ENCODE assay signal across 12 cellular contexts in genomic region chr4:108049406-108049805, GRCh38. TPM values are rescaled to one million over a fixed set of nuclear protein-coding genes. Genes with fewer than 3 reads are reported as not detected.
A peak's percentile ranks its signal among the peaks of the same experiment; 100 is the strongest.
DNase-seq lines count a peak whose midpoint lies in the region; ATAC-seq and TF ChIP-seq lines count a peak whose summit lies in the region.
"Had no signal": no experiment of that assay in that cellular context is flagged by ENCODE, and none has a peak within 500 bp of the region (broad histone marks: within the 10 kb centered on the region; RNA-seq: fewer than 3 reads in every experiment).

No MANE protein-coding gene starts in this region.

- peak; percentile 89 for DNase-seq in activated CD4-positive, alpha-beta T cell treated with anti-CD3 and anti-CD28 coated beads, Interleukin-2, amount 10 ng/mL, durations not matched to agents 24 days and 14 days
- no peak for DNase-seq in activated CD4-positive, alpha-beta T cell treated with anti-CD3 and anti-CD28 coated beads for 1 hour
- DNase-seq in activated B cell treated with CpG ODN at 0.5 μM for 24 hours, result no peak
- DNase-seq in stimulated activated naive CD8-positive, alpha-beta T cell treated with anti-CD3 and anti-CD28 coated beads, Interleukin-15, Interleukin-2, amounts not matched to agents 100 U/mL and 50 U/mL, for 24 hours, result peak; percentile 33
- DNase-seq in adrenal gland, result no peak
- no peak for DNase-seq in HPDE6-E6E7 (ENCODE audit: extremely low spot score)
- no peak for DNase-seq in hypothalamus (lab: John Stamatoyannopoulos, UW)
- DNase-seq: left ventricle myocardium inferior, NCI-H2171 had no signal

- intact Hi-C loops in activated CD4-positive, alpha-beta T cell treated with anti-CD3 and anti-CD28 coated beads, Interleukin-2, amount 10 ng/mL, durations not matched to agents 24 days and 14 days (cut with micrococcal nuclease), result loop anchor here (1.0 kb wide), 2 partner anchors 18 to 59 kb away; no protein-coding TSS in a partner anchor
- intact Hi-C loops in activated B cell treated with CpG ODN at 0.5 μM for 24 hours (cut with micrococcal nuclease), result no loop called here
- intact Hi-C loops in adrenal gland (cut with DNase I), result no loop called here

- POLR2A ChIA-PET in activated B cell treated with CpG ODN at 0.5 μM for 24 hours (lab: Charles Lee), result no interaction called here

- H3K9me3 Mint-ChIP-seq in activated CD4-positive, alpha-beta T cell treated with anti-CD3 and anti-CD28 coated beads, Interleukin-2, amount 10 ng/mL, durations not matched to agents 24 days and 14 days, result no peaks in the 10 kb centered on the region
- H3K9me3 Mint-ChIP-seq in activated B cell treated with CpG ODN at 0.5 μM for 24 hours, result no peaks in the 10 kb centered on the region
- H3K9me3 Mint-ChIP-seq: nephron had no signal

- peaks cover 24 to 29% of the 10 kb centered on the region in 2 donors for H3K4me1 ChIP-seq in duodenal mucosa (ENCODE audit: control insufficient read depth in 1 of 2, insufficient read depth in 2 of 2, low read length in 2 of 2)
- peaks cover 8 to 9% of the 10 kb centered on the region in 2 donors for H3K4me1 ChIP-seq in adrenal gland (replicated peaks in 1 of 2)
- H3K4me1 ChIP-seq: right atrium auricular region had no signal

- H3K4me3 Mint-ChIP-seq in activated CD4-positive, alpha-beta T cell treated with anti-CD3 and anti-CD28 coated beads, Interleukin-2, amount 10 ng/mL, durations not matched to agents 24 days and 14 days, result peak overlapping the region; percentile 91
- H3K4me3 Mint-ChIP-seq in activated B cell treated with CpG ODN at 0.5 μM for 24 hours, result peak overlapping the region; percentile 63
- H3K4me3 Mint-ChIP-seq: nephron had no signal

- ATAC-seq in activated B cell treated with CpG ODN at 0.5 μM for 24 hours (ENCODE audit: low read depth), result no peak
- no peak for ATAC-seq in stimulated activated naive CD8-positive, alpha-beta T cell treated with anti-CD3 and anti-CD28 coated beads, Interleukin-15, Interleukin-2, amounts not matched to agents 100 U/mL and 50 U/mL, for 24 hours

- TF ChIP-seq POLR2A in adrenal gland (IDR thresholded peaks at IDR 0.05), result no peak

- peak overlapping the region in 1 of 2 donors; percentile 21 for H3K9ac ChIP-seq in duodenal mucosa (ENCODE audit: low read depth in 1 of 2, low read length in 2 of 2)

- no peaks in the 10 kb centered on the region for H3K27me3 Mint-ChIP-seq in activated CD4-positive, alpha-beta T cell treated with anti-CD3 and anti-CD28 coated beads, Interleukin-2, amount 10 ng/mL, durations not matched to agents 24 days and 14 days
- no peaks in the 10 kb centered on the region for H3K27me3 Mint-ChIP-seq in activated B cell treated with CpG ODN at 0.5 μM for 24 hours

- H3K36me3 Mint-ChIP-seq in activated CD4-positive, alpha-beta T cell treated with anti-CD3 and anti-CD28 coated beads, Interleukin-2, amount 10 ng/mL, durations not matched to agents 24 days and 14 days (ENCODE audit: low read depth), result peaks cover 68% of the 10 kb centered on the region
- H3K36me3 Mint-ChIP-seq in activated B cell treated with CpG ODN at 0.5 μM for 24 hours (ENCODE audit: low read depth), result no peaks in the 10 kb centered on the region

- H3K27me3 ChIP-seq in duodenal mucosa (ENCODE audit: control insufficient read depth in 1 of 2, insufficient read depth in 2 of 2, low read length in 2 of 2), result no peaks in the 10 kb centered on the region
- H3K27me3 ChIP-seq in adrenal gland, result no peaks in the 10 kb centered on the region
- H3K27me3 ChIP-seq: right atrium auricular region had no signal

- H3K9me3 ChIP-seq in duodenal mucosa (ENCODE audit: control insufficient read depth in 1 of 2, low read length in 2 of 2), result no peaks in the 10 kb centered on the region
- no peaks in the 10 kb centered on the region for H3K9me3 ChIP-seq in adrenal gland (replicated peaks in 1 of 3)
- H3K9me3 ChIP-seq: left ventricle myocardium inferior, right atrium auricular region had no signal

- WGBS in adrenal gland, 4 donors, result 85 to 89% (median 87%) methylated on average over 5 of the region's 5 CpGs

- H3K36me3 ChIP-seq in duodenal mucosa (ENCODE audit: control insufficient read depth in 1 of 2, insufficient read depth in 2 of 2, low read length in 2 of 2) (no peaks in the 10 kb centered on the region), adrenal gland (replicated peaks in 1 of 2) (no peaks in the 10 kb centered on the region)
- H3K36me3 ChIP-seq: left ventricle myocardium inferior, right atrium auricular region had no signal

- TF ChIP-seq CTCF in activated B cell treated with CpG ODN at 0.5 μM for 24 hours (IDR thresholded peaks at IDR 0.05), result no peak
- TF ChIP-seq CTCF in adrenal gland (IDR thresholded peaks at IDR 0.05), result no peak

- H3K4me3 ChIP-seq in duodenal mucosa (ENCODE audit: low read depth in 1 of 2, low read length in 2 of 2) (peak overlapping the region; percentile 57 to 61), adrenal gland (no peak overlapping the region)
- H3K4me3 ChIP-seq: left ventricle myocardium inferior, right atrium auricular region had no signal

- H3K4me1 Mint-ChIP-seq in activated CD4-positive, alpha-beta T cell treated with anti-CD3 and anti-CD28 coated beads, Interleukin-2, amount 10 ng/mL, durations not matched to agents 24 days and 14 days, result peaks cover 69% of the 10 kb centered on the region
- no peaks in the 10 kb centered on the region for H3K4me1 Mint-ChIP-seq in activated B cell treated with CpG ODN at 0.5 μM for 24 hours

- peak overlapping the region; percentile 99 for H3K27ac Mint-ChIP-seq in activated CD4-positive, alpha-beta T cell treated with anti-CD3 and anti-CD28 coated beads, Interleukin-2, amount 10 ng/mL, durations not matched to agents 24 days and 14 days
- no peak overlapping the region for H3K27ac Mint-ChIP-seq in activated B cell treated with CpG ODN at 0.5 μM for 24 hours
- H3K27ac Mint-ChIP-seq: nephron had no signal

- H3K27ac ChIP-seq in duodenal mucosa (ENCODE audit: low read depth, low read length) (no peak overlapping the region), adrenal gland (no peak overlapping the region)
- H3K27ac ChIP-seq: left ventricle myocardium inferior, right atrium auricular region had no signal

- CTCF ChIA-PET in activated B cell treated with CpG ODN at 0.5 μM for 24 hours (lab: Charles Lee), result interaction anchor here (0.8 kb wide), 1 partner anchor 30 kb away, joined by 3 read pairs; no protein-coding TSS in a partner anchor

RNA-seq across cellular contexts. Expression of gene HADH, which starts 59.7 kb away (rescaled TPM):
- 37.2 and 41.4 TPM in 2 replicates for total RNA-seq in activated CD4-positive, alpha-beta T cell treated with anti-CD3 and anti-CD28 coated beads, Interleukin-2, amount 10 ng/mL, durations not matched to agents 24 days and 14 days
- 21.2 and 22.8 TPM in 2 replicates for total RNA-seq in activated B cell treated with CpG ODN at 0.5 μM for 24 hours
- total RNA-seq in adrenal gland, result 100 to 1,000 TPM in 2 of 8 donors, 10 to 100 TPM in 6; 55.4 to 123 (median 71.5) TPM
- polyA plus RNA-seq in adrenal gland, result 100 to 1,000 TPM in 1 of 3 donors, 10 to 100 TPM in 2; 38.0 to 102 (median 49.4) TPM

Comparison
In these comparisons a context has a peak if more than half of its experiments do, and no peak if none do; other contexts are left out.
1. DNase-seq: peak in activated CD4-positive, alpha-beta T cell treated with anti-CD3 and anti-CD28 coated beads, Interleukin-2, amount 10 ng/mL, durations not matched to agents 24 days and 14 days (single experiment) and stimulated activated naive CD8-positive, alpha-beta T cell treated with anti-CD3 and anti-CD28 coated beads, Interleukin-15, Interleukin-2, amounts not matched to agents 100 U/mL and 50 U/mL, for 24 hours (single experiment); none in activated CD4-positive, alpha-beta T cell treated with anti-CD3 and anti-CD28 coated beads for 1 hour (single experiment), activated B cell treated with CpG ODN at 0.5 μM for 24 hours (single experiment), adrenal gland (0 of 7), HPDE6-E6E7 (single experiment) and hypothalamus (0 of 51).
2. H3K4me3 ChIP-seq: peak in duodenal mucosa (2 of 2); none in adrenal gland (0 of 4).